ENCODE assay signal across 8 cellular contexts in the genomic region with DNA sequence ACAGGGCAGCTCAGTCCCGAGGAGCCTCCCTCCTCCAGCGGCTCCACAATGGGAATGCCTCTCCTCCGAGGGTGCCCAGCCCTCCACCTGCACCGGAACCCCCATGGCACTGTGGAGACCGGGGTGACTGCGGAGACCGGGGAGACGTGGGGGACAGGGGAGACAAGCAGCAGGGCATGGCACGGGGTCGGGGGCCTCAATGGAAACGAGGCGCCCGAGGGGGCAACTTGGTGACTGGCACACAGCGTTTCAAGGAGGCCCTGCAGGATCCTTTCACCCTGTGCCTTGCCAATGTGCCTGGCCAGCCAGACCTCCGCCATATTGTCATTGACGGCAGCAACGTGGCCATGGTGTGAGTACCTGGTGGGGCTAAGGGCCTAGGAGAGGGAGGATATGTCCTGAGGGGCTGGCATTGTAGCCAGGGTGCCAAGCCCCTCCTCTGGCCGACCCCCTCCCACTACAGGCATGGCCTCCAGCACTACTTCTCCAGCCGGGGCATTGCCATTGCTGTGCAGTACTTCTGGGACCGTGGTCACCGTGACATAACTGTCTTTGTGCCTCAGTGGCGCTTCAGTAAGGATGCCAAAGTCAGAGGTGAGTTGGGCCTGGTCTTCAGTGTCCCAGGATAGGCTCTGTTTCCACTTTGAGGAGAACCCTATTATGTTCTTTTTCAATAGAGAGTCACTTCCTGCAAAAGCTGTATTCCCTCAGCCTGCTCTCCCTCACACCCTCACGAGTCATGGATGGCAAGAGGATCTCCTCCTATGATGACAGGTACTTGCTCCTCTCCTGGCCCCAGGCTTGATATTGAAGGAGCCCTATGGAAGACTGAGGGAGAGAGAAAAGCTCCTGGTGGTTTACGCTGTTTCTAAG. TPM values are rescaled to one million over a fixed set of nuclear protein-coding genes. Genes with fewer than 3 reads are reported as not detected.
DNase-seq lines count a peak whose midpoint lies in the region; ATAC-seq, FAIRE-seq and TF ChIP-seq lines count a peak whose summit lies in the region.

No MANE protein-coding gene starts in this region.

- H3K4me1 ChIP-seq in PC-9 (replicated peaks; ENCODE audit: insufficient read depth) (peaks cover 9% of the 10 kb centered on the region), gastrocnemius medialis (peaks cover 22 to 26% of the 10 kb centered on the region in 2 donors)

- DNase-seq in D721Med (ENCODE audit: insufficient read length, low spot score) (peak; percentile 1), PC-9 (no peak), fibroblast of pulmonary artery (ENCODE audit: low read depth) (no peak), gastrocnemius medialis (no peak), glomerular visceral epithelial cell (ENCODE audit: extremely low spot score) (no peak)
- no peak for DNase-seq in stimulated activated CD8-positive, alpha-beta memory T cell treated with anti-CD3 and anti-CD28 coated beads, Interleukin-4, amount 100 ng/mL, for 48 hours

- peaks cover 13% of the 10 kb centered on the region; the same call in 1 of the 2 replicates for H3F3A ChIP-seq in PC-9 (ENCODE audit: insufficient read depth, low read depth)

- H2AFZ ChIP-seq in PC-9 = no peak overlapping the region

- H3K27me3 ChIP-seq in PC-9 (ENCODE audit: insufficient read depth, low read depth) (no peaks in the 10 kb centered on the region), gastrocnemius medialis (no peaks in the 10 kb centered on the region)

- H4K20me1 ChIP-seq in PC-9 (ENCODE audit: insufficient read depth) = 0 out of 2 replicates have a peak, but pooled peaks cover 4% of the 10 kb centered on the region

- peaks cover 14% of the 10 kb centered on the region for H3K79me2 ChIP-seq in PC-9 (ENCODE audit: low read depth)

- no peaks in the 10 kb centered on the region for H3K9me3 ChIP-seq in PC-9 (ENCODE audit: insufficient read depth, low read depth)
- no peaks in the 10 kb centered on the region for H3K9me3 ChIP-seq in gastrocnemius medialis

- H3K4me2 ChIP-seq in PC-9 = peak overlapping the region; percentile 83

- H3K27ac ChIP-seq in PC-9 (no peak overlapping the region), gastrocnemius medialis (peak overlapping the region; percentile 4 to 87 (median 85))

- no TSS peak for BruUV-seq in PC-9 (replicated peaks; lab: Mats Ljungman, UMichigan)

- ATAC-seq in gastrocnemius medialis (no peak), GM21526 (IDR thresholded peaks at IDR 0.05; ENCODE audit: low FRiP score, unreplicated experiment) (no peak), HG02623 (IDR thresholded peaks at IDR 0.05; ENCODE audit: unreplicated experiment) (no peak)

- POLR2A ChIA-PET in PC-9 (lab: Charles Lee; ENCODE audit: unreplicated experiment) = interaction anchor here (0.5 to 1.8 kb wide), 5 partner anchors 23 to 1112 kb away, joined by 3 to 8 read pairs (median 4); no protein-coding TSS in a partner anchor

- H3K4me3 ChIP-seq in PC-9 = no peak overlapping the region
- peak overlapping the region; percentile 91 for H3K4me3 ChIP-seq in fibroblast of pulmonary artery (replicated peaks; ENCODE audit: low read depth, low read length)
- no peak overlapping the region for H3K4me3 ChIP-seq in gastrocnemius medialis

- H3K36me3 ChIP-seq in PC-9 (ENCODE audit: low read depth) (no peaks in the 10 kb centered on the region), gastrocnemius medialis (peaks cover 0 to 35% of the 10 kb centered on the region in 2 donors)

- TF ChIP-seq CTCF in D721Med (IDR thresholded peaks at IDR 0.05; ENCODE audit: insufficient read depth, missing control alignments) (no peak), PC-9 (conservative IDR thresholded peaks at IDR 0.05) (no peak), fibroblast of pulmonary artery (IDR thresholded peaks at IDR 0.05; ENCODE audit: low read length, missing control alignments) (no peak), gastrocnemius medialis (IDR thresholded peaks at IDR 0.05 in 4 of 5, conservative IDR thresholded peaks at IDR 0.05 in 1 of 5) (no peak)

- in situ Hi-C loops in gastrocnemius medialis (cut with MboI; ENCODE audit: low sequenced_read_pairs in 4 of 4) = loop anchor here (5.0 to 25.0 kb wide), 6 partner anchors 65 to 1120 kb away; a partner anchor contains a TSS

- CTCF ChIA-PET in PC-9 (lab: Charles Lee) = interaction anchor here (0.5 to 1.5 kb wide), 6 partner anchors 14 to 339 kb away, joined by 3 to 26 read pairs (median 4); no protein-coding TSS in a partner anchor

- intact Hi-C loops in PC-9 (cut with micrococcal nuclease; ENCODE audit: unreplicated experiment) (loop anchor here (5.0 kb wide), 1 partner anchor 190 kb away; a partner anchor contains a TSS), gastrocnemius medialis (cut with DNase I; ENCODE audit: low total_unique reads) (loop anchor here (10.0 kb wide), 1 partner anchor 878 kb away; a partner anchor contains a TSS)

- no peak for TF ChIP-seq POLR2A in gastrocnemius medialis (IDR thresholded peaks at IDR 0.05)

- no peak for FAIRE-seq in D721Med (lab: Jason Lieb, UNC)

- no peaks in the 10 kb centered on the region for H3K9me2 ChIP-seq in PC-9 (ENCODE audit: insufficient read depth)

RNA-seq across cellular contexts. Expression of a gene that starts 2.7 kb away (rescaled TPM):
- total RNA-seq in PC-9 (2021) (51.5 and 53.4 TPM in 2 replicates), gastrocnemius medialis (10 to 100 TPM; 35.1 to 50.5 (median 44.7) TPM)

RNA-seq across cellular contexts. Expression of a gene that starts 3.0 kb away (rescaled TPM):
- 7.6 and 8.3 TPM in 2 replicates for total RNA-seq in PC-9 (2021)
- under 1 TPM in 3 of 4 donors, not detected in 1; 0.16 to 0.36 (median 0.24) TPM for total RNA-seq in gastrocnemius medialis

RNA-seq across cellular contexts. Expression of a gene that starts 10.1 kb away (rescaled TPM):
- total RNA-seq in PC-9 (2021) (14.8 and 17.2 TPM in 2 replicates), gastrocnemius medialis (10 to 100 TPM; 21.7 to 51.4 (median 38.3) TPM)

RNA-seq across cellular contexts. Expression of a gene that starts 33.7 kb away (rescaled TPM):
- total RNA-seq in PC-9 (2021) (15.1 and 17.7 TPM in 2 replicates), gastrocnemius medialis (1 to 10 TPM in 3 of 4 donors, under 1 TPM in 1; 0.87 to 3.7 (median 2.1) TPM)
